Comparison of ENCODE assay signal across 21 cellular contexts in the genomic region with DNA sequence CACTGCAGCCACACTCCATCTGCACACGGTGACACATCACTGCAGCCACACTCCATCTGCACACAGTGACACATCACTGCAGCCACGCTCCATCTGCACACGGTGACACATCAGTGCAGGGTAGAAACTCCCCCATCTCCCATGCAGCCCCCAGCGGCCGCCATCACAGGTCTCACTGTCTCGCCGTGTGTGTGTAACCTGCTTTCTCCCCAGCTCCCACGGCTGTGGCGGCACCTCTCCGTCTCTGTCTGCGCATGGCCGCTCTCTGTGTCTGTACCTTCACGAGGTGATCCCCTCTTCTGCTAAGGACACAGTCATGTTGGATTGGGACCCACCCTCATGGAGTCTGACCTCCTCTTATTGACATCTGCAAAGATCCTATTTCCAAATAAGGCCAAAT.
DNase-seq lines count a peak whose midpoint lies in the region; ATAC-seq and TF ChIP-seq lines count a peak whose summit lies in the region.
"Had no signal": no experiment of that assay in that cellular context is flagged by ENCODE, and none has a peak within 500 bp of the region (broad histone marks: within the 10 kb centered on the region; RNA-seq: fewer than 3 reads in every experiment).

No MANE protein-coding gene starts in this region.

- H2BK5ac ChIP-seq in trophoblast cell (ENCODE audit: low read depth, low read length, poor library complexity) = no peak overlapping the region

- no peak overlapping the region for H4K12ac ChIP-seq in trophoblast cell (ENCODE audit: low read depth, low read length)

- no peaks in the 10 kb centered on the region for H3K4me1 ChIP-seq in left lung
- H3K4me1 ChIP-seq in trophoblast cell (ENCODE audit: control insufficient read depth in 1 of 2, insufficient read depth in 2 of 2, low read length in 2 of 2) = no peaks in the 10 kb centered on the region
- H3K4me1 ChIP-seq in spleen = no peaks in the 10 kb centered on the region
- H3K4me1 ChIP-seq: BE2C had no signal

- H3K79me1 ChIP-seq in trophoblast cell (ENCODE audit: low read length) = no peaks in the 10 kb centered on the region

- no CpG with 5 or more reads among the region's 13 CpGs for WGBS in trophoblast cell (ENCODE audit: extremely low coverage, insufficient coverage, insufficient read length)
- WGBS in spleen, 5 donors = 89 to 96% (median 90%) methylated on average over 12 to 13 of the region's 13 CpGs

- H3K36me3 ChIP-seq in left lung (no peaks in the 10 kb centered on the region), trophoblast cell (ENCODE audit: control insufficient read depth in 1 of 2, insufficient read depth in 2 of 2, low read length in 2 of 2) (no peaks in the 10 kb centered on the region), spleen (no peaks in the 10 kb centered on the region)
- H3K36me3 ChIP-seq: BE2C had no signal

- no peaks in the 10 kb centered on the region for H3K79me2 ChIP-seq in trophoblast cell (ENCODE audit: control insufficient read depth, insufficient read depth, low read length, poor library complexity)

- no peak overlapping the region for H3K4ac ChIP-seq in trophoblast cell (ENCODE audit: low read depth, low read length)

- H3K4me2 ChIP-seq in trophoblast cell (ENCODE audit: low read length) = no peak overlapping the region
- H3K4me2 ChIP-seq: GM23338 had no signal

- no peaks in the 10 kb centered on the region for H3K36me3 Mint-ChIP-seq in chondrocyte (ENCODE audit: low read depth)
- H3K36me3 Mint-ChIP-seq: CD4-positive, CD25-positive, alpha-beta regulatory T cell; CD8-positive, alpha-beta memory T cell had no signal

- no peak overlapping the region for H4K91ac ChIP-seq in trophoblast cell (ENCODE audit: low read depth, low read length)

- TF ChIP-seq CTCF in chondrocyte (IDR thresholded peaks at IDR 0.05) (no peak), left lung (IDR thresholded peaks at IDR 0.05) (no peak), spleen (IDR thresholded peaks at IDR 0.05 in 8 of 11, conservative IDR thresholded peaks at IDR 0.05 in 3 of 11) (no peak)

- H3K18ac ChIP-seq in trophoblast cell (ENCODE audit: low read length) = no peak overlapping the region

- H3K9me3 Mint-ChIP-seq in chondrocyte (ENCODE audit: low read depth) = peaks cover 26% of the 10 kb centered on the region

- intact Hi-C loops in left lung (cut with DNase I) (no loop called here), spleen (cut with DNase I; ENCODE audit: low total_unique reads) (no loop called here)

- H3K9ac ChIP-seq in trophoblast cell (ENCODE audit: low read length) = no peak overlapping the region

- TF ChIP-seq POLR2A in spleen (IDR thresholded peaks at IDR 0.05) = no peak

- no peaks in the 10 kb centered on the region for H3K27me3 Mint-ChIP-seq in chondrocyte (ENCODE audit: low read depth)
- H3K27me3 Mint-ChIP-seq: CD4-positive, CD25-positive, alpha-beta regulatory T cell had no signal

- no peak overlapping the region for H3K4me3 Mint-ChIP-seq in chondrocyte (ENCODE audit: unreplicated experiment)
- H3K4me3 Mint-ChIP-seq: CD4-positive, CD25-positive, alpha-beta regulatory T cell; GM23338 had no signal

- ATAC-seq in left lung (no peak), GM19397 (IDR thresholded peaks at IDR 0.05; ENCODE audit: unreplicated experiment) (no peak), HG03439 (IDR thresholded peaks at IDR 0.05; ENCODE audit: unreplicated experiment) (no peak)
- ATAC-seq: GM12878, GM23338 had no signal

- no peak overlapping the region for H3K14ac ChIP-seq in trophoblast cell (ENCODE audit: low read length)

- no peaks in the 10 kb centered on the region for H3K27me3 ChIP-seq in left lung
- H3K27me3 ChIP-seq in trophoblast cell (ENCODE audit: insufficient read depth, low read length) = no peaks in the 10 kb centered on the region
- H3K27me3 ChIP-seq in spleen (replicated peaks in 1 of 7) = peaks cover 0 to 32% (median 0%) of the 10 kb centered on the region in 7 donors
- H3K27me3 ChIP-seq: BE2C had no signal

- no peak overlapping the region for H2BK12ac ChIP-seq in trophoblast cell (ENCODE audit: low read length)

- H2AFZ ChIP-seq in trophoblast cell (ENCODE audit: insufficient read depth, low read length, poor library complexity) = no peak overlapping the region
- H2AFZ ChIP-seq: GM23338 had no signal

- H3K27ac ChIP-seq in left lung (no peak overlapping the region), trophoblast cell (ENCODE audit: low read depth, low read length) (no peak overlapping the region), spleen (no peak overlapping the region)

- H3K4me3 ChIP-seq in left lung = no peak overlapping the region
- H3K4me3 ChIP-seq in trophoblast cell (ENCODE audit: low read depth, low read length) = peak overlapping the region; percentile 25
- no peak overlapping the region for H3K4me3 ChIP-seq in spleen
- H3K4me3 ChIP-seq: GM12878, GM23338 had no signal

- H3K27ac Mint-ChIP-seq in chondrocyte (ENCODE audit: unreplicated experiment) = no peak overlapping the region
- H3K27ac Mint-ChIP-seq: CD4-positive, CD25-positive, alpha-beta regulatory T cell; CD8-positive, alpha-beta memory T cell; GM23338 had no signal

- no peak overlapping the region for H3K23ac ChIP-seq in trophoblast cell (ENCODE audit: low read length)

- no peak overlapping the region for H2BK120ac ChIP-seq in trophoblast cell (ENCODE audit: insufficient read depth, low read length, poor library complexity)

- H2AK5ac ChIP-seq in trophoblast cell (ENCODE audit: low read length) = no peak overlapping the region

- peak; percentile 65 for DNase-seq in chondrocyte (ENCODE audit: low spot score)
- DNase-seq in left lung = peak; percentile 23 to 76
- no peak for DNase-seq in trophoblast cell
- peak; percentile 61 for DNase-seq in spleen
- DNase-seq in activated CD4-positive, alpha-beta T cell treated with anti-CD3 and anti-CD28 coated beads, Interleukin-2, amount 50 U/mL, for 1 hour = no peak
- DNase-seq: ACHN; BE2C; C1 segment of cervical spinal cord; CD4-positive, CD25-positive, alpha-beta regulatory T cell; COR-L47; DMS 273 treated with DMSO at 0.1 percent for 48 hours; DMS53; DND-41; EL; HCEC 1CT; IMR-90 had no signal

- peaks cover 0 to 31% of the 10 kb centered on the region in 2 donors for H3K9me3 ChIP-seq in left lung
- peaks cover 50% of the 10 kb centered on the region for H3K9me3 ChIP-seq in trophoblast cell (ENCODE audit: insufficient read depth, low read depth, low read length)
- peaks cover 0 to 41% (median 9%) of the 10 kb centered on the region in 8 donors for H3K9me3 ChIP-seq in spleen
- H3K9me3 ChIP-seq: BE2C had no signal

- no peaks in the 10 kb centered on the region for H3K4me1 Mint-ChIP-seq in chondrocyte (ENCODE audit: low read depth)
- H3K4me1 Mint-ChIP-seq: CD4-positive, CD25-positive, alpha-beta regulatory T cell; CD8-positive, alpha-beta memory T cell; GM23338 had no signal

- H4K8ac ChIP-seq in trophoblast cell (ENCODE audit: low read depth, low read length) = no peak overlapping the region

Comparison
In these comparisons a context has a peak if more than half of its experiments do, and no peak if none do; other contexts are left out.
1. DNase-seq: peak in chondrocyte (single experiment), left lung (2 of 2) and spleen (single experiment); none in trophoblast cell (0 of 2) and activated CD4-positive, alpha-beta T cell treated with anti-CD3 and anti-CD28 coated beads, Interleukin-2, amount 50 U/mL, for 1 hour (single experiment).